Comparison of ENCODE assay signal across 8 cellular contexts in the genomic region with DNA sequence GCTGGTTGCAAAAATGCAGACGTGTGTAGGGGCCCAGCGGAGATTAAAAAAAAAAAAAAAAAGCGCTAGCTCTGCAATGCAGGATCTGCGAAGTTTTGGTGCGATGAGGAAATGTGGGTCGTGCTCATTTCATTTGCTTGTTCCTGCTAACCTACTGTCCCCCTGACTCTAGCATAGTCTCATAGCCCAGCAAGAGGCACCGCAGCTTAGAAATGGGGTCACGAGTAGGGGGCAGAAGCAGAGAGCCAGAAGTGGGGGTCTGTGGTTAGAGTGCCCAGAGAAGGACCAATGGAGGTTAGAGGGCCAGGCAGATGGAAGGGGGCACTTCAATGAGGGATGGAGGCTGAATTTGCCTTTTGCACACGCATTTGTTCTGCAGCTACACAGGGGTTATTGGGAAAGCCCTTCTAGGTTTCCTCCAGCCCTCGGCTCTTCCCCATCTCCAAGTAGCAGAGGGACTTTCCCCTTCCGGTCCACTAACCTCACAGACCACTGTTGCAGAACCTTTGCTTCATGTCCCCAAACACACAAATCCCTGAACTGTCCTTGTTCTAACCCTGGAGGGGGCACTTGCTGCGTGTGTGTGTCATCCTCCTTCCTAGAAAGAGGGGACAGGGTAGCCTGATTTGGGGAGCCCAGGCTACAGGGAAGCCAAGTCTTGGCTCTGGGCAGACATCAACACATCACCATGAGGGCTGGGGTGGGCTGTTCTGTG. TPM values are rescaled to one million over a fixed set of nuclear protein-coding genes. Genes with fewer than 3 reads are reported as not detected.
DNase-seq lines count a peak whose midpoint lies in the region; ATAC-seq and TF ChIP-seq lines count a peak whose summit lies in the region.

No MANE protein-coding gene starts in this region.

- peak overlapping the region; percentile 38 for H3K4me3 Mint-ChIP-seq in MCF 10A (ENCODE audit: unreplicated experiment)

- H3K27ac ChIP-seq in heart right ventricle (peak overlapping the region; percentile 77 to 99 (median 93)), vagina (peak overlapping the region; percentile 98)

- DNase-seq in heart right ventricle (peak in 1 of 2 donors; percentile 34), Right ventricle myocardium inferior (ENCODE audit: missing footprints) (no peak), MCF 10A (ENCODE audit: unreplicated experiment) (no peak), vagina (ENCODE audit: extremely low spot score in 2 of 2) (peak in 1 of 2 donors; percentile 94), AG08396 (ENCODE audit: low spot score) (no peak), HEK293T (ENCODE audit: extremely low spot score) (no peak)

- H3K36me3 Mint-ChIP-seq in MCF 10A (ENCODE audit: insufficient read depth, unreplicated experiment): no peaks in the 10 kb centered on the region

- H3K4me3 ChIP-seq in heart right ventricle (peak overlapping the region in 6 of 10 donors; percentile 0 to 33 (median 22)), mucosa of stomach (ENCODE audit: low read length) (no peak overlapping the region), vagina (no peak overlapping the region)

- H3K9me3 ChIP-seq in heart right ventricle: no peaks in the 10 kb centered on the region
- H3K9me3 ChIP-seq in mucosa of stomach (ENCODE audit: control insufficient read depth, low read length): no peaks in the 10 kb centered on the region
- H3K9me3 ChIP-seq in vagina: no peaks in the 10 kb centered on the region

- peak overlapping the region; percentile 79 for H3K27ac Mint-ChIP-seq in MCF 10A (ENCODE audit: low read depth, unreplicated experiment)

- BruUV-seq in MCF 10A (replicated peaks; lab: Mats Ljungman, UMichigan): no TSS peak

- 40 to 48% methylated on average over 12 of the region's 12 CpGs for WGBS in heart right ventricle, 2 donors

- H3K27me3 ChIP-seq in heart right ventricle (no peaks in the 10 kb centered on the region), mucosa of stomach (ENCODE audit: control insufficient read depth, insufficient read depth, low read length) (no peaks in the 10 kb centered on the region), vagina (no peaks in the 10 kb centered on the region)

- intact Hi-C loops in heart right ventricle (cut with DNase I): no loop called here
- intact Hi-C loops in Right ventricle myocardium inferior (cut with DNase I): loop anchor here (10.0 kb wide), 1 partner anchor 237 kb away; no protein-coding TSS in a partner anchor
- intact Hi-C loops in MCF 10A (cut with micrococcal nuclease): no loop called here
- intact Hi-C loops in vagina (cut with DNase I): no loop called here

- no peak for ATAC-seq in heart right ventricle
- ATAC-seq in Right ventricle myocardium inferior: no peak
- no peak for ATAC-seq in GM21526 (IDR thresholded peaks at IDR 0.05; ENCODE audit: low FRiP score, unreplicated experiment)

- no peak for TF ChIP-seq POLR2A in vagina (IDR thresholded peaks at IDR 0.05)

- peak overlapping the region; percentile 56 for H3K9ac ChIP-seq in mucosa of stomach (ENCODE audit: low read length)

- CTCF ChIA-PET in MCF 10A (lab: Yijun Ruan, JAX) (interaction anchor here (0.6 to 0.9 kb wide), 3 partner anchors 9 to 1876 kb away, joined by 3 to 7 read pairs (median 3); no protein-coding TSS in a partner anchor), HEK293T (lab: Yijun Ruan, JAX) (interaction anchor here (0.6 kb wide), 1 partner anchor 476 kb away, joined by 3 read pairs; no protein-coding TSS in a partner anchor)

- H3K4me1 ChIP-seq in heart right ventricle: peaks cover 59 to 100% (median 94%) of the 10 kb centered on the region in 9 donors
- H3K4me1 ChIP-seq in mucosa of stomach (ENCODE audit: control insufficient read depth, insufficient read depth, low read length): peaks cover 94% of the 10 kb centered on the region
- H3K4me1 ChIP-seq in vagina: peaks cover 98% of the 10 kb centered on the region

- TF ChIP-seq CTCF in heart right ventricle (IDR thresholded peaks at IDR 0.05) (no peak), MCF 10A (IDR thresholded peaks at IDR 0.05; ENCODE audit: unreplicated experiment) (no peak), vagina (IDR thresholded peaks at IDR 0.05) (no peak)

- no peaks in the 10 kb centered on the region for H3K9me3 Mint-ChIP-seq in MCF 10A (ENCODE audit: unreplicated experiment)

- POLR2A ChIA-PET in MCF 10A (lab: Yijun Ruan, JAX) (interaction anchor here (0.9 to 1.5 kb wide), 3 partner anchors 9 to 53 kb away, joined by 3 to 14 read pairs (median 5); partner anchors contain the start of gene MED24), HEK293T (lab: Yijun Ruan, JAX) (interaction anchor here (0.9 kb wide), 1 partner anchor 33 kb away, joined by 3 read pairs; the partner anchor contains the start of gene CASC3)

- H3K36me3 ChIP-seq in heart right ventricle (no peaks in the 10 kb centered on the region), mucosa of stomach (ENCODE audit: control insufficient read depth, insufficient read depth, low read length) (peaks cover 4% of the 10 kb centered on the region), vagina (no peaks in the 10 kb centered on the region)

- peaks cover 38% of the 10 kb centered on the region for H3K4me1 Mint-ChIP-seq in MCF 10A (ENCODE audit: insufficient read depth, unreplicated experiment)

- no peaks in the 10 kb centered on the region for H3K27me3 Mint-ChIP-seq in MCF 10A (ENCODE audit: insufficient read depth, unreplicated experiment)

TF ChIP-seq in HEK293T, 16 proteins besides CTCF, POLR2A, EP300 and RAD21:
- TF ChIP-seq FOXM1 (IDR thresholded peaks at IDR 0.05; ENCODE audit: borderline replicate concordance): no peak
- no peak for TF ChIP-seq NFRKB (IDR thresholded peaks at IDR 0.05)
- TF ChIP-seq CTBP1 (IDR thresholded peaks at IDR 0.05; ENCODE audit: borderline replicate concordance): no peak
- no peak for TF ChIP-seq SP1 (IDR thresholded peaks at IDR 0.05)
- TF ChIP-seq TARDBP (IDR thresholded peaks at IDR 0.05): no peak
- TF ChIP-seq ELF4 (IDR thresholded peaks at IDR 0.05): no peak
- TF ChIP-seq BHLHE40 (IDR thresholded peaks at IDR 0.05; ENCODE audit: borderline replicate concordance): no peak
- no peak for TF ChIP-seq L3MBTL2 (conservative IDR thresholded peaks at IDR 0.05)
- TF ChIP-seq PKNOX1 (IDR thresholded peaks at IDR 0.05): no peak
- TF ChIP-seq SUZ12 (IDR thresholded peaks at IDR 0.05): no peak
- no peak for TF ChIP-seq ZNF384 (IDR thresholded peaks at IDR 0.05)

RNA-seq across cellular contexts. Expression of gene NR1D1, which starts 7.0 kb away (rescaled TPM):
- total RNA-seq in heart right ventricle (10 to 100 TPM in 7 of 10 donors, 1 to 10 TPM in 3; 5.5 to 41.3 (median 29.9) TPM), Right ventricle myocardium inferior (24.9 TPM), MCF 10A (2022) (7.5 and 8.8 TPM in 2 replicates), vagina (15.0 TPM)
- polyA plus RNA-seq in heart right ventricle: 10 to 100 TPM in 1 of 2 donors, 1 to 10 TPM in 1; 7.1 to 24.4 TPM

RNA-seq across cellular contexts. Expression of gene MSL1, which starts 14.3 kb away (rescaled TPM):
- 10 to 100 TPM; 26.3 to 57.4 (median 37.7) TPM for total RNA-seq in heart right ventricle
- 10 to 100 TPM; 45.5 to 65.0 TPM for polyA plus RNA-seq in heart right ventricle
- 51.4 TPM for total RNA-seq in Right ventricle myocardium inferior
- 59.8 and 62.2 TPM in 2 replicates for total RNA-seq in MCF 10A (2022)
- 62.4 TPM for total RNA-seq in vagina

RNA-seq across cellular contexts. Expression of gene CASC3, which starts 32.9 kb away (rescaled TPM):
- total RNA-seq in heart right ventricle (10 to 100 TPM; 39.9 to 56.8 (median 43.7) TPM), Right ventricle myocardium inferior (49.1 TPM), MCF 10A (2022) (73.5 and 78.3 TPM in 2 replicates), vagina (40.0 TPM)
- 10 to 100 TPM; 21.3 to 41.0 TPM for polyA plus RNA-seq in heart right ventricle

RNA-seq across cellular contexts. Expression of gene THRA, which starts 44.7 kb away (rescaled TPM):
- total RNA-seq in heart right ventricle (100 to 1,000 TPM in 1 of 10 donors, 10 to 100 TPM in 9; 59.8 to 102 (median 69.7) TPM), Right ventricle myocardium inferior (88.3 TPM), MCF 10A (2022) (5.5 and 6.4 TPM in 2 replicates), vagina (40.3 TPM)
- 10 to 100 TPM; 29.8 to 44.2 TPM for polyA plus RNA-seq in heart right ventricle

RNA-seq across cellular contexts. Expression of gene MED24, which starts 53.2 kb away (rescaled TPM):
- total RNA-seq in heart right ventricle (10 to 100 TPM; 46.7 to 63.2 (median 58.4) TPM), Right ventricle myocardium inferior (53.9 TPM), MCF 10A (2022) (66.6 and 88.5 TPM in 2 replicates), vagina (106 TPM)
- 10 to 100 TPM; 47.2 to 75.6 TPM for polyA plus RNA-seq in heart right ventricle

Comparison
In these comparisons a context has a peak if more than half of its experiments do, and no peak if none do; other contexts are left out.
1. H3K4me3 ChIP-seq: peak in heart right ventricle (6 of 10); none in mucosa of stomach (single experiment) and vagina (0 of 2).